8 cellular contexts compared by ENCODE assay signal in the genomic region with DNA sequence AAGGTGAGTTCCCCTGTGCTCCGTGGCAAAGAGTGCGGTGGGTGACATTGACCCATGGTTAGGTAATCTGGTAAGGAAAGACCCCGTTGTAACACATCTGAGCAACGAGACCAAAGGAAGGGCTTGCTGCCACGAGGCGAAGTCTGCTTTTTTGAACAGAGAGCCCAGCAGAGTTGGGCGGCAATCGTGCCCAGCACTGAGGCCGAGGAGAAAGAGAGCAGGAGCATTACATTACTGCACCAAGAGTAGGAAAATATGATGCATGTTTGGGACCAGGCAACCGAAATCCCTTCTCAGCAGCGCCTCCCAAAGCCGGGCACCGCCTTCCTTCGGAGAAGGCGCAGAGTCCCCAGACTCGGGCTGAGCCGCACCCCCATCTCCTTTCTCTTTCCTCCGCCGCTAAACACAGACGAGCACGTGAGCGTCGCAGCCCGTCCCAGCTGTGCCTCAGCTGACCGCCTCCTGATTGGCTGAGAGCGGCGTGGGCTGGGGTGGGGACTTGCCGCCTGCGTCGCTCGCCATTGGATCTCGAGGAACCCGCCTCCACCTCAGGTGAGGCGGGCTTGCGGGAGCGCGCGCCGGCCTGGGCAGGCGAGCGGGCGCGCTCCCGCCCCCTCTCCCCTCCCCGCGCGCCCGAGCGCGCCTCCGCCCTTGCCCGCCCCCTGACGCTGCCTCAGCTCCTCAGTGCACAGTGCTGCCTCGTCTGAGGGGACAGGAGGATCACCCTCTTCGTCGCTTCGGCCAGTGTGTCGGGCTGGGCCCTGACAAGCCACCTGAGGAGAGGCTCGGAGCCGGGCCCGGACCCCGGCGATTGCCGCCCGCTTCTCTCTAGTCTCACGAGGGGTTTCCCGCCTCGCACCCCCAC. TPM values are rescaled to one million over a fixed set of nuclear protein-coding genes. Genes with fewer than 3 reads are reported as not detected.
DNase-seq lines count a peak whose midpoint lies in the region; ATAC-seq and TF ChIP-seq lines count a peak whose summit lies in the region.

TSS of gene HIF1A (plus strand) at position 684 of the 865 bp plus-strand sequence. CDS start 292 bp downstream, outside the sequence.

- ATAC-seq in GM19468 (IDR thresholded peaks at IDR 0.05; ENCODE audit: extremely low read depth, unreplicated experiment) = peak; percentile 97
- ATAC-seq in lung (ENCODE audit: insufficient read depth, low FRiP score) = peak; percentile 94

- no peak for TF ChIP-seq CTCF in lung (IDR thresholded peaks at IDR 0.05; ENCODE audit: control extremely low read depth, extremely low read depth)

- H3K27me3 ChIP-seq in lung (ENCODE audit: control insufficient read depth, insufficient read depth) = no peaks in the 10 kb centered on the region

- H3K27ac ChIP-seq in lung (ENCODE audit: low read depth in 1 of 2, low read length in 1 of 2) = peak within 1 kb of the TSS; percentile 99 to 100

- POLR2A ChIA-PET in activated CD8-positive, alpha-beta memory T cell treated with anti-CD3 and anti-CD28 coated beads for 36 hours (lab: Charles Lee) = interaction anchor here (0.5 to 1.7 kb wide), 17 partner anchors 9 to 302 kb away, joined by 3 to 10 read pairs (median 4); partner anchors contain the start of gene SNAPC1

- DNase-seq in CMK (ENCODE audit: low read depth) = peak; percentile 86
- peak; percentile 86 for DNase-seq in HS-5 (ENCODE audit: low read depth)
- DNase-seq in NK-92 treated with Interleukin-12 subunit alpha and Interleukin-12 subunit beta, amount 100 ng/mL, for 24 hours (lab: John Stamatoyannopoulos, UW) = peak; percentile 97
- DNase-seq in effector CD8-positive, alpha-beta T cell (lab: John Stamatoyannopoulos, UW) = peak; percentile 92
- peak; percentile 97 for DNase-seq in lung (ENCODE audit: low spot score)
- peak; percentile 81 to 93 (median 92) for DNase-seq in stimulated activated CD4-positive, alpha-beta T cell treated with anti-CD3 and anti-CD28 coated beads, TNF-alpha, amount 100 ng/mL, for 4 hours (ENCODE audit: low read depth in 3 of 3)

- H3K36me3 ChIP-seq in lung (ENCODE audit: control insufficient read depth in 2 of 2, insufficient read depth in 2 of 2, low read length in 2 of 2) = no peaks in the 10 kb centered on the region

- no peaks in the 10 kb centered on the region for H3K9me3 ChIP-seq in lung (ENCODE audit: control insufficient read depth in 2 of 2, insufficient read depth in 1 of 2, low read length in 1 of 2)

- WGBS in lung, 2 donors = 1% methylated on average over 44 to 68 of the region's 68 CpGs

- CTCF ChIA-PET in activated CD8-positive, alpha-beta memory T cell treated with anti-CD3 and anti-CD28 coated beads for 36 hours (lab: Charles Lee) = interaction anchor here (1.3 to 1.5 kb wide), 2 partner anchors 20 to 215 kb away, joined by 3 to 5 read pairs; no protein-coding TSS in a partner anchor

- H3K4me1 ChIP-seq in lung (ENCODE audit: control insufficient read depth in 2 of 2, insufficient read depth in 2 of 2, low read length in 2 of 2) = peaks cover 0 to 11% of the 10 kb centered on the region in 2 donors

- peak within 1 kb of the TSS; percentile 99 for H3K4me3 ChIP-seq in lung

RNA-seq across cellular contexts. Expression of gene HIF1A, which starts in this region (rescaled TPM):
- 100 to 1,000 TPM; 158 to 163 TPM for total RNA-seq in activated CD8-positive, alpha-beta memory T cell treated with anti-CD3 and anti-CD28 coated beads for 36 hours
- 100 to 1,000 TPM; 183 to 291 TPM for total RNA-seq in lung
- polyA plus RNA-seq in lung = 100 to 1,000 TPM in 1 of 2 donors, 10 to 100 TPM in 1; 28.9 to 200 TPM

Comparison
In these comparisons a context has a peak if more than half of its experiments do, and no peak if none do; other contexts are left out.
1. Peak in every context shown above with its lines: DNase-seq, ATAC-seq, H3K4me3 ChIP-seq and H3K27ac ChIP-seq.